In the genomic region with DNA sequence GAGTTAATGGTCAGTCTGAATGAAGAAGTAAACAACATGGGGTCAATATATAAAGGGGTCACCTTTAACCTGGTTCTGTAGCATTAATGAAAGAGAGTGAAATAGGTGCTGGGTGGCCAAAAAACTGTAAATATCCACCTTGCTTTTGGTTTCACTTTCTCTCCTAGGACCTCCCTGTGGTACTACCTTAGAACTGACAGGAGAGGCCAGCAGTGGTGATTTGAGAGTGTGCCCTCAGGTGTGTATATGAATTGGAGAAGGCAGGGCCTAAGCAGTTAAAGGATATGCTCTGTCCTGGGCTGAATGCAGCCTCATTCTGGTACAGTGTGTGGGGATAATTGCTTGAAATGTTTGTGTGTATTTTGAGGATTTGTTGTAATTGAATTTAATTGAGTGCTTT, we compare ENCODE assay signal across 8 cellular contexts.
DNase-seq lines count a peak whose midpoint lies in the region; ATAC-seq and TF ChIP-seq lines count a peak whose summit lies in the region.

No MANE protein-coding gene starts in this region.

- H3K9me3 ChIP-seq in CD4-positive, alpha-beta T cell (ENCODE audit: control insufficient read depth, low read length) = no peaks in the 10 kb centered on the region

- no peak for TF ChIP-seq CTCF in CD4-positive, alpha-beta T cell (IDR thresholded peaks at IDR 0.05)
- no peak for TF ChIP-seq CTCF in mesothelial cell of epicardium (IDR thresholded peaks at IDR 0.05; ENCODE audit: unreplicated experiment)

- intact Hi-C loops in CD4-positive, alpha-beta T cell (cut with DNase I, micrococcal nuclease) = no loop called here

- H3K4me3 Mint-ChIP-seq in CD4-positive, alpha-beta T cell = no peak overlapping the region
- H3K4me3 Mint-ChIP-seq in activated T-helper 17 cell treated with anti-CD3 and anti-CD28 coated beads, Interleukin-2, amount 50 U/mL, for 72 hours = peak overlapping the region; percentile 36
- no peak overlapping the region for H3K4me3 Mint-ChIP-seq in mesothelial cell of epicardium

- H3K36me3 Mint-ChIP-seq in CD4-positive, alpha-beta T cell (ENCODE audit: low read depth) = peaks cover 32% of the 10 kb centered on the region
- no peaks in the 10 kb centered on the region for H3K36me3 Mint-ChIP-seq in activated T-helper 17 cell treated with anti-CD3 and anti-CD28 coated beads, Interleukin-2, amount 50 U/mL, for 72 hours (ENCODE audit: low read depth)
- peaks cover 11% of the 10 kb centered on the region for H3K36me3 Mint-ChIP-seq in mesothelial cell of epicardium

- no peaks in the 10 kb centered on the region for H3K9me3 Mint-ChIP-seq in CD4-positive, alpha-beta T cell
- H3K9me3 Mint-ChIP-seq in activated T-helper 17 cell treated with anti-CD3 and anti-CD28 coated beads, Interleukin-2, amount 50 U/mL, for 72 hours = no peaks in the 10 kb centered on the region
- H3K9me3 Mint-ChIP-seq in mesothelial cell of epicardium = peaks cover 13% of the 10 kb centered on the region

- H3K27me3 ChIP-seq in CD4-positive, alpha-beta T cell (ENCODE audit: control insufficient read depth, insufficient read depth, low read length) = no peaks in the 10 kb centered on the region

- H3K27ac ChIP-seq in CD4-positive, alpha-beta T cell (ENCODE audit: low read depth, low read length) = no peak overlapping the region

- no peaks in the 10 kb centered on the region for H3K27me3 Mint-ChIP-seq in CD4-positive, alpha-beta T cell
- H3K27me3 Mint-ChIP-seq in activated T-helper 17 cell treated with anti-CD3 and anti-CD28 coated beads, Interleukin-2, amount 50 U/mL, for 72 hours = no peaks in the 10 kb centered on the region
- H3K27me3 Mint-ChIP-seq in mesothelial cell of epicardium (ENCODE audit: low read depth) = no peaks in the 10 kb centered on the region

- no peak overlapping the region for H3K27ac Mint-ChIP-seq in CD4-positive, alpha-beta T cell
- H3K27ac Mint-ChIP-seq in activated T-helper 17 cell treated with anti-CD3 and anti-CD28 coated beads, Interleukin-2, amount 50 U/mL, for 72 hours = peak overlapping the region; percentile 42
- H3K27ac Mint-ChIP-seq in mesothelial cell of epicardium = no peak overlapping the region

- peak; percentile 62 for ATAC-seq in CD4-positive, alpha-beta T cell (ENCODE audit: poor library complexity)
- ATAC-seq in GM19043 (IDR thresholded peaks at IDR 0.05; ENCODE audit: low read depth, unreplicated experiment) = peak; percentile 72
- ATAC-seq in HG03108 (IDR thresholded peaks at IDR 0.05; ENCODE audit: unreplicated experiment) = peak; percentile 73
- ATAC-seq in activated T-helper 17 cell treated with anti-CD3 and anti-CD28 coated beads, Interleukin-2, amount 50 U/mL, for 72 hours (replicated peaks) = peak; percentile 52

- CTCF ChIA-PET in CD4-positive, alpha-beta T cell (lab: Charles Lee) = no interaction called here

- peaks cover 25% of the 10 kb centered on the region for H3K4me1 Mint-ChIP-seq in CD4-positive, alpha-beta T cell (ENCODE audit: low read depth)
- H3K4me1 Mint-ChIP-seq in activated T-helper 17 cell treated with anti-CD3 and anti-CD28 coated beads, Interleukin-2, amount 50 U/mL, for 72 hours = peaks cover 19% of the 10 kb centered on the region
- H3K4me1 Mint-ChIP-seq in mesothelial cell of epicardium = peaks cover 4% of the 10 kb centered on the region

- no peak for DNase-seq in CD4-positive, alpha-beta T cell
- DNase-seq in NCI-H446 treated with DMSO at 0.1 percent for 48 hours (lab: John Stamatoyannopoulos, UW) = no peak
- DNase-seq in DMS 273 treated with DMSO at 0.1 percent for 48 hours (lab: John Stamatoyannopoulos, UW) = no peak
- DNase-seq in mesothelial cell of epicardium (ENCODE audit: low spot score in 2 of 2, unreplicated experiment in 2 of 2) = no peak
- DNase-seq in AG08396 (ENCODE audit: low spot score) = no peak

- POLR2A ChIA-PET in CD4-positive, alpha-beta T cell (lab: Charles Lee) = no interaction called here
